In the genomic region with DNA sequence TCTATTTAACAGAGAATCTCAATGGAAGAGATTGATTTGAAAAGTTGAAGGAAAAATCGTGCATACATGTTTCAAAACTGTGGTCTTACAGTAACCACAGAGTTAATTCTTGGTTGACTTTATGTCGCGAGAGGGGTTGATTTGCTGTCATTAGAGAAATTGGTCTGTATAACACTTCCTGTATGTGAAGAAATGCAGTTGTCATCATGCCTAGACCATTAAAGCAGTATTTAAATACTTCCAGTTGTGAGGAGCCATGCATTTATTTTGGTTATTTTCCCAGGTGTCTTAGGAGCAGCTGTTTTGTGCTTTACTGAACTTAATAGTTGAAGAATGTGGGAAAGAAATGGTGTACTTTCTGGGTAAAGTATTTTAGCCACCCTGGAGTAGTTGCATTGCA, we compare ENCODE assay signal across 17 cellular contexts.
DNase-seq lines count a peak whose midpoint lies in the region; ATAC-seq and TF ChIP-seq lines count a peak whose summit lies in the region.
"Had no signal": no experiment of that assay in that cellular context is flagged by ENCODE, and none has a peak within 500 bp of the region (broad histone marks: within the 10 kb centered on the region; RNA-seq: fewer than 3 reads in every experiment).

No MANE protein-coding gene starts in this region.

- no peaks in the 10 kb centered on the region for H3K9me3 Mint-ChIP-seq in activated naive CD8-positive, alpha-beta T cell treated with anti-CD3 and anti-CD28 coated beads, Interleukin-2, amount 50 U/mL, for 24 hours

- H2AFZ ChIP-seq in osteoblast (ENCODE audit: low read length), result no peak overlapping the region

- TF ChIP-seq CTCF in AG10803 (conservative IDR thresholded peaks at IDR 0.05; ENCODE audit: low read length) (no peak), osteoblast (IDR thresholded peaks at IDR 0.05; ENCODE audit: extremely low read depth, low read depth, low read length) (no peak)

- no peaks in the 10 kb centered on the region for H4K20me1 ChIP-seq in osteoblast (ENCODE audit: insufficient read depth, low read length)

- no peak overlapping the region for H3K4me2 ChIP-seq in osteoblast (ENCODE audit: insufficient read depth, low read length)

- H3K9me3 ChIP-seq in osteoblast (ENCODE audit: low read depth, low read length), result no peaks in the 10 kb centered on the region
- H3K9me3 ChIP-seq: HAP-1 had no signal

- peak; percentile 39 for ATAC-seq in activated naive CD8-positive, alpha-beta T cell treated with anti-CD3 and anti-CD28 coated beads, Interleukin-2, amount 50 U/mL, for 24 hours
- no peak for ATAC-seq in GM21423 (IDR thresholded peaks at IDR 0.05; ENCODE audit: unreplicated experiment)
- ATAC-seq: GM12878, PC-3 had no signal

- H3K36me3 Mint-ChIP-seq in activated naive CD8-positive, alpha-beta T cell treated with anti-CD3 and anti-CD28 coated beads, Interleukin-2, amount 50 U/mL, for 24 hours (ENCODE audit: low read depth), result no peaks in the 10 kb centered on the region

- H3K79me2 ChIP-seq in osteoblast (ENCODE audit: insufficient read depth, low read length), result no peaks in the 10 kb centered on the region

- H3K4me1 ChIP-seq in osteoblast (ENCODE audit: insufficient read depth, low read length), result peaks cover 31% of the 10 kb centered on the region

- H3K4me3 ChIP-seq in AG10803 (ENCODE audit: low read length), result no peak overlapping the region
- H3K4me3 ChIP-seq in osteoblast (ENCODE audit: insufficient read depth, low read length), result no peak overlapping the region
- H3K4me3 ChIP-seq: GM12878, HAP-1 had no signal

- no peaks in the 10 kb centered on the region for H3K27me3 Mint-ChIP-seq in activated naive CD8-positive, alpha-beta T cell treated with anti-CD3 and anti-CD28 coated beads, Interleukin-2, amount 50 U/mL, for 24 hours

- DNase-seq in NOMO-1 (lab: John Stamatoyannopoulos, UW; ENCODE audit: unreplicated experiment in 2 of 2) (peak; percentile 7 to 58), NOMO-1 treated with dmso at 0.1 percent for 144 hours (lab: John Stamatoyannopoulos, UW; ENCODE audit: unreplicated experiment) (no peak), AG10803 (ENCODE audit: low read depth) (peak; percentile 71), osteoblast (ENCODE audit: insufficient read length, low spot score, missing footprints) (peak; percentile 71), DMS53 treated with DMSO at 0.1 percent for 48 hours (lab: John Stamatoyannopoulos, UW; ENCODE audit: unreplicated experiment) (no peak), dedifferentiated amniotic fluid mesenchymal stem cell (ENCODE audit: extremely low spot score) (no peak)
- no peak for DNase-seq in activated naive CD8-positive, alpha-beta T cell treated with anti-CD3 and anti-CD28 coated beads, Interleukin-2, amount 50 U/mL, for 24 hours
- DNase-seq: DMS53, Karpas-422, MV-4-11, NCI-H1436, NCI-H2029 treated with DMSO at 0.1 percent for 48 hours, NCI-H526, PC-3 had no signal

- H3K27ac ChIP-seq in osteoblast (ENCODE audit: low read depth, low read length), result no peak overlapping the region

- H3K4me3 Mint-ChIP-seq in activated naive CD8-positive, alpha-beta T cell treated with anti-CD3 and anti-CD28 coated beads, Interleukin-2, amount 50 U/mL, for 24 hours, result no peak overlapping the region

- peaks cover 26% of the 10 kb centered on the region for H3K4me1 Mint-ChIP-seq in activated naive CD8-positive, alpha-beta T cell treated with anti-CD3 and anti-CD28 coated beads, Interleukin-2, amount 50 U/mL, for 24 hours

- H3K27me3 ChIP-seq in osteoblast (ENCODE audit: insufficient read depth, low read length), result no peaks in the 10 kb centered on the region

- H3K36me3 ChIP-seq in osteoblast (ENCODE audit: insufficient read depth, low read length), result no peaks in the 10 kb centered on the region
- H3K36me3 ChIP-seq: HAP-1 had no signal

- peak overlapping the region; percentile 52 for H3K27ac Mint-ChIP-seq in activated naive CD8-positive, alpha-beta T cell treated with anti-CD3 and anti-CD28 coated beads, Interleukin-2, amount 50 U/mL, for 24 hours

Comparison
In these comparisons a context has a peak if more than half of its experiments do, and no peak if none do; other contexts are left out.
1. DNase-seq: peak in NOMO-1 (2 of 2), AG10803 (single experiment) and osteoblast (single experiment); none in NOMO-1 treated with dmso at 0.1 percent for 144 hours (single experiment), activated naive CD8-positive, alpha-beta T cell treated with anti-CD3 and anti-CD28 coated beads, Interleukin-2, amount 50 U/mL, for 24 hours (single experiment), DMS53 treated with DMSO at 0.1 percent for 48 hours (single experiment) and dedifferentiated amniotic fluid mesenchymal stem cell (single experiment).